Comparison of ENCODE assay signal across 10 cellular contexts in the genomic region with DNA sequence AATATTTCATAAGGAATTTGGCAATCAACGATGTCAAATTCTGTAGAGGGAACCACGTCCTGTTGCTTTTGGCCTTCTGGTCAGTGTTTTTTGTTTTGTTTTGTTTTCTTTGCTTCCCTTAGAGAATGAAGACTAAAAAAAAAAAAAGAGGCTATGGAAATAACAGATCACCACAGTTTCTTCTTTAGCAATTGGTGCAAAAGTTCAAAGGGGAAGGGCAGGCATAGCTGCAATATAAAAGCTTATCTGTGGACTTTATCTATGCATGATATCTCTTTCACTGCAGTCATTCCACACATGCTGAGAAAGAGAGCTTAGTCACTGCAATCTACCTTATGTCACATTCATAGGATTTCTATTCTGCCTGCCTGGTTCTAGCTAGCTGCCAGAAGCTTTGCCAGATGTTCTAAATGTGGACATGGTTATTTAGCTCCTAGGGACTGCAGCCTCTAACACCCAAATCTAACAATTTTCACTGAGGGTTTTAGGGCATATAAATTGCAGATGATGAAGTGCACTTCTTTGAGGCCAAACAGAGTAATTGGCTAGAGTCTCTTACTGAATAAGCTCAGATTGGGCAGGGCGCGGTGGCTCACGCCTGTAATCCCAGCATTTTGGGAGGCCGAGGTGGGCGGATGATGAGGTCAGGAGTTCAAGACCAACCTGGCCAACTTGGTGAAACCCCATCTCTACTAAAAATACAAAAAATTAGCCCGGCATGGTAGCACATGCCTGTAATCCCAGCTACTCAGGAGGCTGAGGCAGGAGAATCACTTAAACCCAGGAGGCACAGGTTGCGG.
DNase-seq lines count a peak whose midpoint lies in the region; ATAC-seq and TF ChIP-seq lines count a peak whose summit lies in the region.
"Had no signal": no experiment of that assay in that cellular context is flagged by ENCODE, and none has a peak within 500 bp of the region (broad histone marks: within the 10 kb centered on the region; RNA-seq: fewer than 3 reads in every experiment).

No MANE protein-coding gene starts in this region.

- DNase-seq in GM04503 (ENCODE audit: low read depth) = peak; percentile 71
- DNase-seq in SK-N-DZ (ENCODE audit: low spot score) = peak; percentile 14
- DNase-seq in foreskin fibroblast = peak; percentile 5 to 22
- DNase-seq in retinal pigment epithelial cell (ENCODE audit: low read depth) = peak; percentile 8
- DNase-seq in NCI-H1092 treated with DMSO at 0.1 percent for 48 hours (lab: John Stamatoyannopoulos, UW) = no peak
- DNase-seq in stimulated activated CD4-positive, alpha-beta T cell treated with anti-CD3 and anti-CD28 coated beads, Interleukin-15, amount 100 ng/mL, for 24 hours = no peak
- DNase-seq: activated CD4-positive, alpha-beta T cell treated with anti-CD3 and anti-CD28 coated beads for 4 hours had no signal

- TF ChIP-seq CTCF in foreskin fibroblast (IDR thresholded peaks at IDR 0.05; ENCODE audit: low read depth, low read length) (no peak), retinal pigment epithelial cell (conservative IDR thresholded peaks at IDR 0.05; ENCODE audit: low read depth, low read length) (no peak)

- no peak overlapping the region for H3K4me3 ChIP-seq in foreskin fibroblast (ENCODE audit: low read depth in 1 of 2, low read length in 2 of 2)
- no peak overlapping the region for H3K4me3 ChIP-seq in retinal pigment epithelial cell (ENCODE audit: low read length)
- H3K4me3 ChIP-seq: HAP-1 had no signal

- ATAC-seq in GM19455 (IDR thresholded peaks at IDR 0.05; ENCODE audit: unreplicated experiment) = no peak
- no peak for ATAC-seq in HG03442 (IDR thresholded peaks at IDR 0.05; ENCODE audit: unreplicated experiment)

Comparison
In these comparisons a context has a peak if more than half of its experiments do, and no peak if none do; other contexts are left out.
1. DNase-seq: peak in GM04503 (single experiment), SK-N-DZ (single experiment), foreskin fibroblast (2 of 2) and retinal pigment epithelial cell (single experiment); none in NCI-H1092 treated with DMSO at 0.1 percent for 48 hours (single experiment) and stimulated activated CD4-positive, alpha-beta T cell treated with anti-CD3 and anti-CD28 coated beads, Interleukin-15, amount 100 ng/mL, for 24 hours (single experiment).